Comparison of ENCODE assay signal across 8 cellular contexts in the genomic region with DNA sequence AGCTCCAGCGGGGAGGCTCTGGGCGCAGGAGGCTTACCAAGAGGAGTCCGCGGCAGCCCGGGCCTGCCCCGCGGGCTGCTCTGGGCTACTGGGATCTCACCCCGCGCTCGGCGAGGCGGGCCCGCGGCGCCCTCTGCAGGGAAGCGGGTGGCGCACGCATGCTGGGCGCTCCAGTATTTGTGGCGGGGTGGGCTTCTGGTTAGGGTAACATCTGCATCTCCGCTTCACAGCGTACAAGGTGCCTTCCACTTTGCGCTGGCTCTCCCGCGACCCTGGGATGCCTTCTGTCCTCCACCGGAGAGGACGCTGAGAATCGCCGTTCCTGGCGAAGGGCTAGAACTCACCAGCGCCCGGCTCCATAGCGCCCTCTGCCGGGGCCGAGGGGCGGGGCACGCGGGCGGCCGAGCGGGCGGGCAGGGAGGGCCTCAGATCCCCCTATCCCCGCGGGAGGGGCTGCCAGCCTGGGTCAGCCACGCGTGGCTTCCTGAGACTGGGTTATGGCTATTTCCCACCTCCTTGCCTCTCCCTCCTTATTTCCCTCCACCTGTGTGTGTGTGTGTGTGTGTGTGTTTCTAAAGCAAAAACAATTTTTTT. TPM values are rescaled to one million over a fixed set of nuclear protein-coding genes. Genes with fewer than 3 reads are reported as not detected.
DNase-seq lines count a peak whose midpoint lies in the region; ATAC-seq and TF ChIP-seq lines count a peak whose summit lies in the region.

No MANE protein-coding gene starts in this region.

- no peaks in the 10 kb centered on the region for H3K9me3 Mint-ChIP-seq in T-cell

- CTCF ChIA-PET in T-cell (lab: Charles Lee) = interaction anchor here (0.5 to 2.9 kb wide), 15 partner anchors 14 to 480 kb away, joined by 3 to 16 read pairs (median 4); a partner anchor contains a TSS

- TF ChIP-seq CTCF in GM12874 (IDR thresholded peaks at IDR 0.05; ENCODE audit: insufficient read depth, low read depth, low read length) = peak; percentile 86

- H3K36me3 Mint-ChIP-seq in T-cell = no peaks in the 10 kb centered on the region

- peaks cover 0 to 7% (median 5%) of the 10 kb centered on the region in 3 donors for H3K4me1 Mint-ChIP-seq in T-cell

- DNase-seq in NCI-H128 (lab: John Stamatoyannopoulos, UW; ENCODE audit: unreplicated experiment) (peak; percentile 62), T-cell (peak; percentile 45 to 84 (median 70)), amygdala (lab: John Stamatoyannopoulos, UW) (peak in 51 of 56 donors; percentile 9 to 95 (median 66)), hepatic stellate cell (ENCODE audit: low spot score) (peak; percentile 70), renal cortical epithelial cell (ENCODE audit: low read depth) (peak; percentile 45), amniotic stem cell (lab: John Stamatoyannopoulos, UW) (no peak)

- POLR2A ChIA-PET in T-cell (lab: Charles Lee) = no interaction called here

- H3K4me3 Mint-ChIP-seq in T-cell = peak overlapping the region; percentile 81 to 87 (median 86)

- ATAC-seq in HG02763 (IDR thresholded peaks at IDR 0.05; ENCODE audit: unreplicated experiment) = peak; percentile 96
- peak; percentile 91 to 95 (median 92) for ATAC-seq in T-cell (replicated peaks in 1 of 4)

- peak overlapping the region in 1 of 2 donors; percentile 87 for H3K27ac Mint-ChIP-seq in T-cell

- H3K27me3 Mint-ChIP-seq in T-cell = peaks cover 0 to 4% of the 10 kb centered on the region in 2 donors

RNA-seq across cellular contexts. Expression of a gene that starts 46.6 kb away (rescaled TPM):
- 10 to 100 TPM; 14.8 to 20.3 (median 16.4) TPM for total RNA-seq in T-cell
- 7.3 and 22.1 TPM in 2 replicates for total RNA-seq in renal cortical epithelial cell
